27 cellular contexts compared by ENCODE assay signal in genomic region chr20:31953749-31954148, GRCh38. TPM values are rescaled to one million over a fixed set of nuclear protein-coding genes. Genes with fewer than 3 reads are reported as not detected.
"Had no signal": no experiment of that assay in that cellular context is flagged by ENCODE, and none has a peak within 500 bp of the region (broad histone marks: within the 10 kb centered on the region; RNA-seq: fewer than 3 reads in every experiment).

No MANE protein-coding gene starts in this region.

- ATAC-seq: stimulated activated effector memory CD8-positive, alpha-beta T cell treated with anti-CD3 and anti-CD28 coated beads, Interleukin-12 subunit alpha, Interleukin-12 subunit beta, amount 100 ng/mL, for 72 hours; stimulated activated memory B cell treated with anti-CD40 and anti-IgM and Interleukin-4, amounts not matched to agents 10 μg/mL and 1 μg/mL and 100 μg/mL, for 72 hours; stimulated activated naive B cell treated with anti-CD40 and anti-IgM and Interleukin-4, amounts not matched to agents 10 μg/mL and 1 μg/mL and 100 μg/mL, for 72 hours; stimulated activated naive CD8-positive, alpha-beta T cell treated with anti-CD3 and anti-CD28 coated beads, Interleukin-15, amount 100 ng/mL, for 72 hours; stimulated activated naive CD8-positive, alpha-beta T cell treated with anti-CD3 and anti-CD28 coated beads, Interleukin-15, Interleukin-2, amounts not matched to agents 100 U/mL and 50 U/mL, for 24 hours; upper lobe of right lung had no signal

- H3K4me3 ChIP-seq: stomach, suprapubic skin, testis, thoracic aorta, tibial artery, tibial nerve, transverse colon, upper lobe of left lung, upper lobe of right lung, uterus, vagina had no signal

- FAIRE-seq: urothelium cell line had no signal

- H3K36me3 ChIP-seq: uterus had no signal

- H3K4me1 ChIP-seq: uterus had no signal

- H3K9me3 ChIP-seq: stomach, suprapubic skin, testis, thoracic aorta, tibial artery, tibial nerve, transverse colon, upper lobe of left lung, upper lobe of right lung, uterus, vagina had no signal

- DNase-seq: stimulated activated CD4-positive, alpha-beta T cell treated with anti-CD3 and anti-CD28 coated beads, Interleukin-2, amount 100 ng/mL, for 48 hours; stimulated activated CD4-positive, alpha-beta T cell treated with anti-CD3 and anti-CD28 coated beads, Interleukin-4, amount 100 ng/mL, for 1 hour; stimulated activated CD4-positive, alpha-beta T cell treated with anti-CD3 and anti-CD28 coated beads, Interleukin-4, amount 100 ng/mL, for 24 hours; stimulated activated CD4-positive, alpha-beta T cell treated with anti-CD3 and anti-CD28 coated beads, Interleukin-4, amount 100 ng/mL, for 4 hours; stimulated activated CD8-positive, alpha-beta memory T cell treated with anti-CD3 and anti-CD28 coated beads, Interleukin-4, amount 100 ng/mL, for 48 hours; stimulated activated naive B cell treated with anti-CD40 and anti-IgM and Interleukin-4, amounts not matched to agents 10 μg/mL and 1 μg/mL and 100 μg/mL, for 72 hours; stimulated activated naive CD4-positive, alpha-beta T cell; stimulated activated naive CD4-positive, alpha-beta T cell treated with Interleukin-2 at 50 U/mL for 16 hours; stimulated activated naive CD8-positive, alpha-beta T cell treated with anti-CD3 and anti-CD28 coated beads, Interleukin-15, amount 100 ng/mL, for 72 hours; stimulated activated naive CD8-positive, alpha-beta T cell treated with anti-CD3 and anti-CD28 coated beads, Interleukin-15, Interleukin-2, amounts not matched to agents 100 U/mL and 50 U/mL, for 24 hours; stomach; substantia nigra; testis; tibial artery; transverse colon; trophoblast cell; upper lobe of left lung; upper lobe of right lung; uterus had no signal

- H3K27me3 ChIP-seq: testis, tibial nerve, upper lobe of left lung, upper lobe of right lung, uterus, vagina had no signal

- H3K27ac ChIP-seq: stomach, suprapubic skin, testis, thoracic aorta, tibial artery, tibial nerve, transverse colon, upper lobe of left lung, upper lobe of right lung, uterus, vagina had no signal

RNA-seq across cellular contexts. Expression of gene XKR7, which starts 14.2 kb away (rescaled TPM):
- total RNA-seq: subcutaneous adipose tissue, suprapubic skin, thoracic aorta, tibial nerve, vagina had no signal
